ENCODE assay signal across 23 cellular contexts in the genomic region with DNA sequence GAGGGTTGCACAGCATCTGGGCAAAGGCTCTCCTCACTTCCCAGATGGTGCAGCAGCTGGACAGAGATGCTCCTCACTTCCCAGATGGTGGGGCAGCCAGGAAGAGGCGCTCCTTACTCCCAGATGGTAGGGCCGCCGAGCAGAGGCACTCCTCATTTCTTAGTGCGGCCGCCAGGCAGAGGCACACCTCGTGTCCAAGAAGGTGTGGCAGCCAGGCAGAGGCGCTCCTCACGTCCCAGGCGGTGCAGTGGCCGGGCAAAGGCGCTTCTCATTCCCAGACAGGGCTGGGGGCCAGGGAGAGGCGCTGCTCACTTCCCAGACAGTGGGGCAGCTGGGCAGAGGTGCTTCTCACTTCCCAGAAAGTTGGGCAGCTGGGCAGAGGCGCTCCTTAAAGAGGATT. TPM values are rescaled to one million over a fixed set of nuclear protein-coding genes. Genes with fewer than 3 reads are reported as not detected.
"Had no signal": no experiment of that assay in that cellular context is flagged by ENCODE, and none has a peak within 500 bp of the region (broad histone marks: within the 10 kb centered on the region; RNA-seq: fewer than 3 reads in every experiment).

No MANE protein-coding gene starts in this region.

- H3K36me3 ChIP-seq: lower lobe of right lung, ovary, right atrium auricular region, thyroid gland had no signal

- H3K4me3 ChIP-seq: heart right ventricle, hepatocyte, lower lobe of right lung, mucosa of descending colon, ovary, right atrium auricular region, skin epidermis, testis, thyroid gland, transverse colon, upper lobe of left lung, vagina had no signal

- H3K27ac ChIP-seq: heart right ventricle, hepatocyte, lower lobe of right lung, ovary, right atrium auricular region, skin epidermis, testis, thyroid gland, transverse colon, upper lobe of left lung, vagina had no signal

- H3K27me3 ChIP-seq: heart right ventricle, hepatocyte, ovary, right atrium auricular region, testis, thyroid gland, transverse colon, upper lobe of left lung, vagina had no signal

- DNase-seq: heart right ventricle; kidney glomerular epithelial cell; left cardiac atrium; left ventricle myocardium superior; lower lobe of right lung; midbrain; mucosa of descending colon; naive thymus-derived CD4-positive, alpha-beta T cell; ovary; stimulated activated CD4-positive, alpha-beta T cell treated with anti-CD3 and anti-CD28 coated beads, Interleukin-12 subunit alpha, Interleukin-12 subunit beta, amount 100 ng/mL, for 4 hours; stimulated activated CD4-positive, alpha-beta T cell treated with anti-CD3 and anti-CD28 coated beads, Interleukin-15, amount 100 ng/mL, for 24 hours; stimulated activated CD4-positive, alpha-beta T cell treated with anti-CD3 and anti-CD28 coated beads, Interleukin-2, amount 100 ng/mL, for 24 hours; stimulated activated CD4-positive, alpha-beta T cell treated with anti-CD3 and anti-CD28 coated beads, Interleukin-4, amount 100 ng/mL, for 1 hour; stimulated activated naive B cell treated with anti-CD40 and anti-IgM and Interleukin-4, amounts not matched to agents 10 μg/mL and 1 μg/mL and 100 μg/mL, for 72 hours; stimulated activated naive CD8-positive, alpha-beta T cell treated with anti-CD3 and anti-CD28 coated beads, Interleukin-15, amount 100 ng/mL, for 72 hours; testis; thyroid gland; transverse colon had no signal

- H3K9me3 ChIP-seq: testis had no signal

- H3K4me1 ChIP-seq: heart right ventricle, lower lobe of right lung, right atrium auricular region, testis, thyroid gland, transverse colon, upper lobe of left lung, vagina had no signal

RNA-seq across cellular contexts. Expression of gene ZNF732, which starts 48.8 kb away (rescaled TPM):
- polyA plus RNA-seq: hepatocyte; naive thymus-derived CD4-positive, alpha-beta T cell had no signal
